ENCODE assay signal across 26 cellular contexts in the genomic region with DNA sequence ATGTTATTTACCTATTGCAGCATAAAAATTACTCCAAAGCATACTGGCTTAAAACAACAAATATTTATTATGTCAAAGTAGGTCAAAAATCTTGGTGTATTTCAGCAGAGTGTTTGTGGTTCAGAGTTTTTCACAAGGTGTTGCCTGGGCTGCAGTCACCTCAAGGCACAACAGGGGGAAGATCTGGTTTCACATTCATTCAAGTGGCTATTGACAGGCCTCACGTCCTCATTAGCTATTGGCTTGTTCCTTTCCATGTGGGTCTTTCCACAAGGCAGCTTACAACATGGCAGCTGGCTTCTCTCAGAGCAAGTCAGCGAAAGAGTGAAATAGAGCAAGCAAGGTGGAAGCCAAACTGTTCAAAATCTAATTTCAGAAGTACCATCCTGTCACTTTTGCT.
"Had no signal": no experiment of that assay in that cellular context is flagged by ENCODE, and none has a peak within 500 bp of the region (broad histone marks: within the 10 kb centered on the region; RNA-seq: fewer than 3 reads in every experiment).

No MANE protein-coding gene starts in this region.

- H3K27ac Mint-ChIP-seq: activated CD4-positive, alpha-beta T cell treated with anti-CD3 and anti-CD28 coated beads for 36 hours; activated naive CD4-positive, alpha-beta T cell treated with anti-CD3 and anti-CD28 coated beads for 36 hours; activated naive CD8-positive, alpha-beta T cell treated with anti-CD3 and anti-CD28 coated beads, Interleukin-2, amount 10 ng/mL, durations not matched to agents 7 days and 5 days; activated T-helper 1 cell treated with anti-CD3 and anti-CD28 coated beads, Interleukin-12 subunit alpha, Interleukin-12 subunit beta, Interleukin-2, Interleukin-4 antibody, amounts not matched to agents 30 ng/mL and 10 ng/mL and 1 ng/mL, durations not matched to agents 14 hours and 24 hours and 36 hours; natural killer cell; progenitor cell of endocrine pancreas had no signal

- DNase-seq: activated CD4-positive, alpha-beta T cell treated with anti-CD3 and anti-CD28 coated beads for 36 hours; activated CD4-positive, alpha-beta T cell treated with anti-CD3 and anti-CD28 coated beads, Interleukin-2, amount 50 U/mL, for 4 hours; activated CD4-positive, CD25-positive, alpha-beta regulatory T cell; activated CD8-positive, alpha-beta memory T cell treated with anti-CD3 and anti-CD28 coated beads for 24 hours; activated effector memory CD4-positive, alpha-beta T cell treated with anti-CD3 and anti-CD28 coated beads, Interleukin-2, amount 50 U/mL, for 16 hours; activated naive CD4-positive, alpha-beta T cell treated with anti-CD3 and anti-CD28 coated beads for 36 hours; activated naive CD8-positive, alpha-beta T cell treated with anti-CD3 and anti-CD28 coated beads, Interleukin-2, amount 10 ng/mL, durations not matched to agents 7 days and 5 days; activated T-cell treated with anti-CD3 and anti-CD28 coated beads, Interleukin-2, amount 50 U/mL, for 1 hour; caudate nucleus; foreskin keratinocyte; heart left ventricle; hypothalamus; lower lobe of right lung; mesenchymal stem cell; natural killer cell; ovary; right lobe of liver; stimulated activated CD4-positive, alpha-beta T cell treated with anti-CD3 and anti-CD28 coated beads, Interleukin-2, amount 100 ng/mL, for 48 hours; stimulated activated naive CD8-positive, alpha-beta T cell treated with anti-CD3 and anti-CD28 coated beads, Interleukin-15, Interleukin-2, amounts not matched to agents 100 U/mL and 50 U/mL, for 24 hours; T-helper 2 cell; testis; transverse colon had no signal

- H3K4me3 ChIP-seq: esophagus muscularis mucosa, heart left ventricle, lower lobe of right lung, ovary, right lobe of liver, testis, transverse colon had no signal

- H3K27ac ChIP-seq: esophagus muscularis mucosa, foreskin keratinocyte, heart left ventricle, lower lobe of right lung, neutrophil, ovary, right lobe of liver, testis, transverse colon had no signal

- H3K4me1 Mint-ChIP-seq: activated CD4-positive, alpha-beta T cell treated with anti-CD3 and anti-CD28 coated beads for 36 hours; activated naive CD8-positive, alpha-beta T cell treated with anti-CD3 and anti-CD28 coated beads, Interleukin-2, amount 10 ng/mL, durations not matched to agents 7 days and 5 days; natural killer cell had no signal

- H3K9me3 ChIP-seq: esophagus muscularis mucosa, heart left ventricle, lower lobe of right lung, neutrophil, ovary, right lobe of liver, testis, transverse colon had no signal

- H3K36me3 Mint-ChIP-seq: activated naive CD8-positive, alpha-beta T cell treated with anti-CD3 and anti-CD28 coated beads, Interleukin-2, amount 10 ng/mL, durations not matched to agents 7 days and 5 days; natural killer cell had no signal

- H3K27me3 Mint-ChIP-seq: activated CD4-positive, alpha-beta T cell treated with anti-CD3 and anti-CD28 coated beads for 36 hours; activated naive CD8-positive, alpha-beta T cell treated with anti-CD3 and anti-CD28 coated beads, Interleukin-2, amount 10 ng/mL, durations not matched to agents 7 days and 5 days; progenitor cell of endocrine pancreas had no signal

- ATAC-seq: activated CD4-positive, alpha-beta T cell treated with anti-CD3 and anti-CD28 coated beads for 36 hours; foreskin keratinocyte; heart left ventricle; lower lobe of right lung; natural killer cell; right lobe of liver; stimulated activated naive CD8-positive, alpha-beta T cell treated with anti-CD3 and anti-CD28 coated beads, Interleukin-15, Interleukin-2, amounts not matched to agents 100 U/mL and 50 U/mL, for 24 hours had no signal

- H3K4me1 ChIP-seq: esophagus muscularis mucosa, foreskin keratinocyte, heart left ventricle, lower lobe of right lung, right lobe of liver, testis, transverse colon had no signal

- H3K27me3 ChIP-seq: esophagus muscularis mucosa, foreskin keratinocyte, heart left ventricle, neutrophil, ovary, right lobe of liver, testis, transverse colon had no signal

- H3K36me3 ChIP-seq: esophagus muscularis mucosa, heart left ventricle, lower lobe of right lung, neutrophil, ovary, right lobe of liver, transverse colon had no signal

- H3K4me3 Mint-ChIP-seq: activated CD4-positive, alpha-beta T cell treated with anti-CD3 and anti-CD28 coated beads for 36 hours; activated naive CD4-positive, alpha-beta T cell treated with anti-CD3 and anti-CD28 coated beads for 36 hours; activated naive CD8-positive, alpha-beta T cell treated with anti-CD3 and anti-CD28 coated beads, Interleukin-2, amount 10 ng/mL, durations not matched to agents 7 days and 5 days; activated T-helper 1 cell treated with anti-CD3 and anti-CD28 coated beads, Interleukin-12 subunit alpha, Interleukin-12 subunit beta, Interleukin-2, Interleukin-4 antibody, amounts not matched to agents 30 ng/mL and 10 ng/mL and 1 ng/mL, durations not matched to agents 14 hours and 24 hours and 36 hours; natural killer cell had no signal
